ENCODE assay signal across 16 cellular contexts in genomic region chr12:46839964-46840363, GRCh38. TPM values are rescaled to one million over a fixed set of nuclear protein-coding genes. Genes with fewer than 3 reads are reported as not detected.
DNase-seq lines count a peak whose midpoint lies in the region; ATAC-seq and TF ChIP-seq lines count a peak whose summit lies in the region.
"Had no signal": no experiment of that assay in that cellular context is flagged by ENCODE, and none has a peak within 500 bp of the region (broad histone marks: within the 10 kb centered on the region; RNA-seq: fewer than 3 reads in every experiment).

No MANE protein-coding gene starts in this region.

- H3K4me3 ChIP-seq in upper lobe of right lung: no peak overlapping the region
- H3K4me3 ChIP-seq: BLaER1, K562, SK-N-MC had no signal

- H3K36me3 ChIP-seq in upper lobe of right lung: no peaks in the 10 kb centered on the region
- H3K36me3 ChIP-seq: BLaER1 had no signal

- ATAC-seq in left lobe of liver: peak; percentile 79
- ATAC-seq in upper lobe of right lung: peak; percentile 91
- ATAC-seq in GM18909 (IDR thresholded peaks at IDR 0.05; ENCODE audit: poor library complexity, unreplicated experiment): no peak
- ATAC-seq: K562 had no signal

- no peaks in the 10 kb centered on the region for H3K4me1 ChIP-seq in upper lobe of right lung
- H3K4me1 ChIP-seq: BLaER1 had no signal

- peaks cover 8% of the 10 kb centered on the region for H3K27me3 ChIP-seq in upper lobe of right lung
- H3K27me3 ChIP-seq: BLaER1 had no signal

- intact Hi-C loops in upper lobe of right lung (cut with DNase I): no loop called here

- H3K27ac ChIP-seq in upper lobe of right lung: no peak overlapping the region
- H3K27ac ChIP-seq: BLaER1, SK-N-MC had no signal

- no peaks in the 10 kb centered on the region for H3K9me3 ChIP-seq in upper lobe of right lung
- H3K9me3 ChIP-seq: BLaER1 had no signal

- no peak for TF ChIP-seq CTCF in upper lobe of right lung (IDR thresholded peaks at IDR 0.05)

- DNase-seq in ELR (ENCODE audit: low read depth) (peak; percentile 18), M059J (ENCODE audit: low read depth) (peak; percentile 57), left lobe of liver (ENCODE audit: low spot score) (no peak), upper lobe of right lung (no peak), T-helper 2 cell (no peak)
- DNase-seq in activated naive CD4-positive, alpha-beta T cell treated with anti-CD3 and anti-CD28 coated beads, Interleukin-2, amount 50 U/mL, for 16 hours: no peak
- DNase-seq: CD4-positive, alpha-beta memory T cell; H9; NCI-H187 treated with DMSO at 0.1 percent for 48 hours; NCI-H2227 treated with DMSO at 0.1 percent for 48 hours; NCI-H524 treated with DMSO at 0.1 percent for 48 hours; SHP77 had no signal

RNA-seq across cellular contexts. Expression of gene SLC38A4, which starts 14.2 kb away (rescaled TPM):
- total RNA-seq in M059J (2014; rRNA removed; shearing (Covaris generic)): 2.7 and 3.3 TPM in 2 replicates
- 518 TPM for total RNA-seq in left lobe of liver
- 1.9 TPM for total RNA-seq in upper lobe of right lung
- total RNA-seq: CD4-positive, alpha-beta memory T cell had no signal

Comparison
In these comparisons a context has a peak if more than half of its experiments do, and no peak if none do; other contexts are left out.
1. DNase-seq: peak in ELR (single experiment) and M059J (single experiment); none in left lobe of liver (single experiment), upper lobe of right lung (single experiment), T-helper 2 cell (0 of 5) and activated naive CD4-positive, alpha-beta T cell treated with anti-CD3 and anti-CD28 coated beads, Interleukin-2, amount 50 U/mL, for 16 hours (single experiment).
2. RNA of gene SLC38A4, which starts 14.2 kb away (total RNA-seq): 518 TPM in left lobe of liver (single experiment); 2.7 to 3.3 TPM in M059J and 1.9 TPM in upper lobe of right lung (single experiment); every median in the first group is over 100 times any median in the second.